1 cellular context compared by ENCODE assay signal in genomic region chr6:7016238-7016637, GRCh38.
TF ChIP-seq lines count a peak whose summit lies in the region.

No MANE protein-coding gene starts in this region.

TF ChIP-seq in IMR-90, 13 proteins besides CTCF, POLR2A, EP300 and RAD21:
- no peak for TF ChIP-seq FOS (IDR thresholded peaks at IDR 0.05; ENCODE audit: low read depth, low read length)
- no peak for TF ChIP-seq SMC3 (IDR thresholded peaks at IDR 0.05; ENCODE audit: low read depth, low read length)
- TF ChIP-seq ELK1 (IDR thresholded peaks at IDR 0.05; ENCODE audit: borderline replicate concordance, low read depth, low read length) = no peak
- TF ChIP-seq MAZ (IDR thresholded peaks at IDR 0.05; ENCODE audit: borderline replicate concordance, low read depth, low read length) = no peak
- TF ChIP-seq MXI1 (IDR thresholded peaks at IDR 0.05; ENCODE audit: borderline replicate concordance, low read depth, low read length) = no peak
- no peak for TF ChIP-seq RCOR1 (IDR thresholded peaks at IDR 0.05; ENCODE audit: insufficient replicate concordance, low read length)
- TF ChIP-seq RFX5 (IDR thresholded peaks at IDR 0.05; ENCODE audit: low read depth, low read length) = no peak
- TF ChIP-seq USF2 (IDR thresholded peaks at IDR 0.05; ENCODE audit: low read depth, low read length) = no peak
- TF ChIP-seq CHD1 (IDR thresholded peaks at IDR 0.05; ENCODE audit: low read depth, low read length) = no peak
- no peak for TF ChIP-seq CEBPB (IDR thresholded peaks at IDR 0.05; ENCODE audit: low read depth, low read length)
- TF ChIP-seq BHLHE40 (IDR thresholded peaks at IDR 0.05; ENCODE audit: low read depth, low read length) = no peak
- TF ChIP-seq NFE2L2 (IDR thresholded peaks at IDR 0.05; ENCODE audit: low read depth, low read length) = no peak
- no peak for TF ChIP-seq MAFK (IDR thresholded peaks at IDR 0.05; ENCODE audit: low read depth, low read length)
